30 cellular contexts compared by ENCODE assay signal in the genomic region with DNA sequence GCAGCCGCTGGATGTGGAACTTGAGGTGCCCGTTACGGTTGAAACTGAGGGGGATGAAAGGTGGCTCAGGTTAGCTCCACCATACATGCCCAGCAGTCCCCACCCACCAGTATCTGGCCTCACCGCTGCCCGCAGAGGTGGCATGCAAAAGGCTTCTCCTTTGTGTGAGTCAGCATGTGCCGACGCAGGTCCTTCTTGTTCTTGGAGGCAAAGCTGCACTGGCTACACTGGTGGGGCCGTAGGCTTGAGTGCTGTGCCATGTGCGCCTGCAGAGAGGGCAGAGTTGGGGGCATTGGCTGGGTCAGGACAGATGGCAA. TPM values are rescaled to one million over a fixed set of nuclear protein-coding genes. Genes with fewer than 3 reads are reported as not detected.
A peak's percentile ranks its signal among the peaks of the same experiment; 100 is the strongest.
DNase-seq lines count a peak whose midpoint lies in the region; ATAC-seq and TF ChIP-seq lines count a peak whose summit lies in the region.
"Had no signal": no experiment of that assay in that cellular context is flagged by ENCODE, and none has a peak within 500 bp of the region (broad histone marks: within the 10 kb centered on the region; RNA-seq: fewer than 3 reads in every experiment).

No MANE protein-coding gene starts in this region.

- H3K36me3 Mint-ChIP-seq in MCF 10A (ENCODE audit: insufficient read depth, unreplicated experiment), result peaks cover 79% of the 10 kb centered on the region
- H3K36me3 Mint-ChIP-seq in stimulated activated effector memory CD8-positive, alpha-beta T cell treated with anti-CD3 and anti-CD28 coated beads, Interleukin-12 subunit alpha, Interleukin-12 subunit beta, amount 100 ng/mL, for 72 hours, result peaks cover 100% of the 10 kb centered on the region
- peaks cover 34% of the 10 kb centered on the region for H3K36me3 Mint-ChIP-seq in activated CD4-positive, alpha-beta memory T cell treated with anti-CD3 and anti-CD28 coated beads for 36 hours

- ATAC-seq in PC-3 (no peak), GM21360 (IDR thresholded peaks at IDR 0.05; ENCODE audit: unreplicated experiment) (no peak)
- ATAC-seq in stimulated activated effector memory CD8-positive, alpha-beta T cell treated with anti-CD3 and anti-CD28 coated beads, Interleukin-12 subunit alpha, Interleukin-12 subunit beta, amount 100 ng/mL, for 72 hours, result no peak
- ATAC-seq: activated naive CD4-positive, alpha-beta T cell treated with anti-CD3 and anti-CD28 coated beads, Interleukin-2, amount 50 U/mL, for 72 hours; activated T-helper 17 cell treated with anti-CD3 and anti-CD28 coated beads, Interleukin-2, amount 50 U/mL, for 72 hours; lower lobe of right lung; mucosa of descending colon; natural killer cell treated with Interleukin-12 subunit alpha and Interleukin-12 subunit beta and Interleukin-15 and Interleukin-18, amount 100 ng/mL, for 72 hours; WTC11 had no signal

- H3K27me3 Mint-ChIP-seq in MCF 10A (ENCODE audit: insufficient read depth, unreplicated experiment), result no peaks in the 10 kb centered on the region
- no peaks in the 10 kb centered on the region for H3K27me3 Mint-ChIP-seq in activated CD4-positive, alpha-beta memory T cell treated with anti-CD3 and anti-CD28 coated beads for 36 hours
- H3K27me3 Mint-ChIP-seq: activated T-helper 17 cell treated with anti-CD3 and anti-CD28 coated beads, Interleukin-2, amount 50 U/mL, for 72 hours; natural killer cell treated with Interleukin-12 subunit alpha and Interleukin-12 subunit beta and Interleukin-15 and Interleukin-18, amount 100 ng/mL, for 72 hours; type B pancreatic cell had no signal

- H3F3A ChIP-seq in PC-3 (ENCODE audit: low read length, unreplicated experiment), result no peaks in the 10 kb centered on the region

- no peaks in the 10 kb centered on the region for H3K9me3 Mint-ChIP-seq in MCF 10A (ENCODE audit: unreplicated experiment)
- H3K9me3 Mint-ChIP-seq in stimulated activated effector memory CD8-positive, alpha-beta T cell treated with anti-CD3 and anti-CD28 coated beads, Interleukin-12 subunit alpha, Interleukin-12 subunit beta, amount 100 ng/mL, for 72 hours, result no peaks in the 10 kb centered on the region
- H3K9me3 Mint-ChIP-seq in activated CD4-positive, alpha-beta memory T cell treated with anti-CD3 and anti-CD28 coated beads for 36 hours, result no peaks in the 10 kb centered on the region
- H3K9me3 Mint-ChIP-seq: activated naive CD4-positive, alpha-beta T cell treated with anti-CD3 and anti-CD28 coated beads, Interleukin-2, amount 50 U/mL, for 72 hours; activated T-helper 17 cell treated with anti-CD3 and anti-CD28 coated beads, Interleukin-2, amount 50 U/mL, for 72 hours; natural killer cell treated with Interleukin-12 subunit alpha and Interleukin-12 subunit beta and Interleukin-15 and Interleukin-18, amount 100 ng/mL, for 72 hours; type B pancreatic cell; WTC11 had no signal

- no peak for TF ChIP-seq CTCF in MCF 10A (IDR thresholded peaks at IDR 0.05; ENCODE audit: unreplicated experiment)
- no peak for TF ChIP-seq CTCF in mammary epithelial cell (conservative IDR thresholded peaks at IDR 0.05 in 1 of 2, IDR thresholded peaks at IDR 0.05 in 1 of 2; ENCODE audit: extremely low read depth in 1 of 2, insufficient read depth in 1 of 2, low read depth in 1 of 2, low read length in 2 of 2)
- TF ChIP-seq CTCF in PC-3 (conservative IDR thresholded peaks at IDR 0.05; ENCODE audit: low read depth, low read length), result no peak
- no peak for TF ChIP-seq CTCF in prostate gland (IDR thresholded peaks at IDR 0.05)

- BruUV-seq in MCF 10A (replicated peaks; lab: Mats Ljungman, UMichigan) (TSS peak; percentile 13), mammary epithelial cell (replicated peaks; lab: Mats Ljungman, UMichigan) (no TSS peak), PC-3 (replicated peaks; lab: Mats Ljungman, UMichigan) (TSS peak; percentile 12)

- no peaks in the 10 kb centered on the region for H3K9me2 ChIP-seq in PC-3 (replicated peaks; ENCODE audit: low read length)

- H3K9ac ChIP-seq in mammary epithelial cell (ENCODE audit: insufficient read depth, low read length) (no peak overlapping the region), PC-3 (ENCODE audit: low read length) (no peak overlapping the region)
- H3K9ac ChIP-seq: BLaER1 had no signal

- DNase-seq in MCF 10A (ENCODE audit: unreplicated experiment) (no peak), mammary epithelial cell (no peak), PC-3 (no peak), prostate gland (ENCODE audit: low spot score) (no peak)
- no peak for DNase-seq in stimulated activated effector memory CD8-positive, alpha-beta T cell treated with anti-CD3 and anti-CD28 coated beads, Interleukin-12 subunit alpha, Interleukin-12 subunit beta, amount 100 ng/mL, for 72 hours (ENCODE audit: low spot score in 2 of 2)
- no peak for DNase-seq in activated CD4-positive, alpha-beta memory T cell treated with anti-CD3 and anti-CD28 coated beads for 36 hours
- DNase-seq: activated CD8-positive, alpha-beta memory T cell treated with anti-CD3 and anti-CD28 coated beads, Interleukin-2, amount 50 U/mL, for 4 hours; aorta; DMS79 treated with DMSO at 0.1 percent for 48 hours; Karpas-422; lower lobe of right lung; mucosa of descending colon; MV-4-11; NCI-H146; NCI-H2107; SHP77 treated with DMSO at 0.1 percent for 48 hours; spleen; SW 1271; T1000 had no signal

- H3K27me3 ChIP-seq in mammary epithelial cell (ENCODE audit: insufficient read depth, low read length) (no peaks in the 10 kb centered on the region), PC-3 (ENCODE audit: low read length) (no peaks in the 10 kb centered on the region), prostate gland (replicated peaks; ENCODE audit: insufficient read depth) (no peaks in the 10 kb centered on the region)
- H3K27me3 ChIP-seq: BLaER1, spleen had no signal

- no peaks in the 10 kb centered on the region for H3K79me2 ChIP-seq in mammary epithelial cell (ENCODE audit: insufficient read depth, low read length)
- H3K79me2 ChIP-seq in PC-3 (ENCODE audit: low read length), result no peaks in the 10 kb centered on the region

- H3K4me3 ChIP-seq in mammary epithelial cell (replicated peaks in 1 of 3; ENCODE audit: insufficient read depth in 1 of 3, low read depth in 2 of 3, low read length in 3 of 3), result no peak overlapping the region
- H3K4me3 ChIP-seq in PC-3 (ENCODE audit: low read length), result no peak overlapping the region
- H3K4me3 ChIP-seq in prostate gland, result no peak overlapping the region
- H3K4me3 ChIP-seq: BLaER1, lower lobe of right lung, mucosa of descending colon, spleen had no signal

- H3K4me3 Mint-ChIP-seq in MCF 10A (ENCODE audit: unreplicated experiment), result no peak overlapping the region
- H3K4me3 Mint-ChIP-seq in stimulated activated effector memory CD8-positive, alpha-beta T cell treated with anti-CD3 and anti-CD28 coated beads, Interleukin-12 subunit alpha, Interleukin-12 subunit beta, amount 100 ng/mL, for 72 hours, result no peak overlapping the region
- H3K4me3 Mint-ChIP-seq in activated CD4-positive, alpha-beta memory T cell treated with anti-CD3 and anti-CD28 coated beads for 36 hours, result no peak overlapping the region
- H3K4me3 Mint-ChIP-seq: activated T-helper 17 cell treated with anti-CD3 and anti-CD28 coated beads, Interleukin-2, amount 50 U/mL, for 72 hours; natural killer cell treated with Interleukin-12 subunit alpha and Interleukin-12 subunit beta and Interleukin-15 and Interleukin-18, amount 100 ng/mL, for 72 hours; type B pancreatic cell; WTC11 had no signal

- H3K9me3 ChIP-seq in mammary epithelial cell (replicated peaks; ENCODE audit: insufficient read depth, low read length) (no peaks in the 10 kb centered on the region), PC-3 (ENCODE audit: low read length) (no peaks in the 10 kb centered on the region), prostate gland (no peaks in the 10 kb centered on the region)
- H3K9me3 ChIP-seq: BLaER1, lower lobe of right lung, mucosa of descending colon, spleen had no signal

- TF ChIP-seq POLR2A in prostate gland (IDR thresholded peaks at IDR 0.05), result no peak

- peaks cover 7% of the 10 kb centered on the region for H3K4me1 Mint-ChIP-seq in MCF 10A (ENCODE audit: insufficient read depth, unreplicated experiment)
- peaks cover 48% of the 10 kb centered on the region for H3K4me1 Mint-ChIP-seq in stimulated activated effector memory CD8-positive, alpha-beta T cell treated with anti-CD3 and anti-CD28 coated beads, Interleukin-12 subunit alpha, Interleukin-12 subunit beta, amount 100 ng/mL, for 72 hours
- H3K4me1 Mint-ChIP-seq in activated CD4-positive, alpha-beta memory T cell treated with anti-CD3 and anti-CD28 coated beads for 36 hours (ENCODE audit: low read depth), result peaks cover 11% of the 10 kb centered on the region

- CTCF ChIA-PET in MCF 10A (lab: Yijun Ruan, JAX) (interaction anchor here (0.6 to 8.5 kb wide), 6 partner anchors 11 to 1830 kb away, joined by 3 to 64 read pairs (median 4); partner anchors contain the start of gene PCIF1), mammary epithelial cell (lab: Charles Lee; ENCODE audit: low non-redundant PET) (no interaction called here), PC-3 (lab: Charles Lee) (no interaction called here)
- CTCF ChIA-PET in activated CD4-positive, alpha-beta memory T cell treated with anti-CD3 and anti-CD28 coated beads for 36 hours (lab: Charles Lee), result interaction anchor here (2.8 kb wide), 1 partner anchor 20 kb away, joined by 16 read pairs; no protein-coding TSS in a partner anchor

- POLR2A ChIA-PET in MCF 10A (lab: Yijun Ruan, JAX), result interaction anchor here (1.0 to 3.3 kb wide), 7 partner anchors 9 to 64 kb away, joined by 3 to 19 read pairs (median 4); partner anchors contain the start of genes PCIF1 and ZNF335
- POLR2A ChIA-PET in PC-3 (lab: Charles Lee; ENCODE audit: unreplicated experiment), result no interaction called here
- POLR2A ChIA-PET in activated CD4-positive, alpha-beta memory T cell treated with anti-CD3 and anti-CD28 coated beads for 36 hours (lab: Charles Lee), result interaction anchor here (0.8 to 2.1 kb wide), 3 partner anchors 8 to 13 kb away, joined by 3 to 10 read pairs (median 4); no protein-coding TSS in a partner anchor

- intact Hi-C loops in MCF 10A (cut with micrococcal nuclease), result no loop called here
- intact Hi-C loops in mammary epithelial cell (cut with micrococcal nuclease), result no loop called here
- intact Hi-C loops in PC-3 (cut with micrococcal nuclease), result no loop called here
- intact Hi-C loops in activated CD4-positive, alpha-beta memory T cell treated with anti-CD3 and anti-CD28 coated beads for 36 hours (cut with micrococcal nuclease), result no loop called here
- intact Hi-C loops in prostate gland (cut with DNase I), result no loop called here

- H2AFZ ChIP-seq in mammary epithelial cell (ENCODE audit: low read depth, low read length) (no peak overlapping the region), PC-3 (ENCODE audit: low read length) (no peak overlapping the region)

- H3K4me1 ChIP-seq in mammary epithelial cell (ENCODE audit: insufficient read depth, low read length) (no peaks in the 10 kb centered on the region), PC-3 (ENCODE audit: insufficient read depth, low read length) (no peaks in the 10 kb centered on the region), prostate gland (replicated peaks) (no peaks in the 10 kb centered on the region)

- 45% methylated on average over 8 of the region's 9 CpGs for WGBS in mammary epithelial cell (ENCODE audit: low coverage, missing lambda C conversion rate)
- 81% methylated on average over 9 of the region's 9 CpGs for WGBS in prostate gland

- no peak overlapping the region for H3K27ac ChIP-seq in mammary epithelial cell (ENCODE audit: insufficient read depth, low read depth, low read length)
- H3K27ac ChIP-seq in PC-3 (ENCODE audit: low read length), result no peak overlapping the region
- H3K27ac ChIP-seq in cingulate gyrus (ENCODE audit: low read depth, low read length), result peak overlapping the region; percentile 60
- no peak overlapping the region for H3K27ac ChIP-seq in prostate gland
- H3K27ac ChIP-seq: BLaER1, HL-60, lower lobe of right lung had no signal

- H3K27ac Mint-ChIP-seq in MCF 10A (ENCODE audit: low read depth, unreplicated experiment), result no peak overlapping the region
- peak overlapping the region; percentile 29 for H3K27ac Mint-ChIP-seq in stimulated activated effector memory CD8-positive, alpha-beta T cell treated with anti-CD3 and anti-CD28 coated beads, Interleukin-12 subunit alpha, Interleukin-12 subunit beta, amount 100 ng/mL, for 72 hours
- H3K27ac Mint-ChIP-seq in activated CD4-positive, alpha-beta memory T cell treated with anti-CD3 and anti-CD28 coated beads for 36 hours, result no peak overlapping the region
- H3K27ac Mint-ChIP-seq: type B pancreatic cell, WTC11 had no signal

- H3K4me2 ChIP-seq in mammary epithelial cell (ENCODE audit: insufficient read depth, low read depth, low read length), result no peak overlapping the region
- no peak overlapping the region for H3K4me2 ChIP-seq in PC-3 (ENCODE audit: low read length)
- H3K4me2 ChIP-seq: BLaER1 had no signal

- in situ Hi-C loops in mammary epithelial cell (cut with MboI; ENCODE audit: low sequenced_read_pairs in 2 of 2), result loop anchor here in 1 of 2 donors (10.0 kb wide), 1 partner anchor 135 kb away; the partner anchor contains the start of gene UBE2C

- dilution Hi-C loops in mammary epithelial cell (cut with HindIII; ENCODE audit: low sequenced_read_pairs), result no loop called here

- H3K36me3 ChIP-seq in mammary epithelial cell (ENCODE audit: insufficient read depth, low read length) (peaks cover 26% of the 10 kb centered on the region), PC-3 (ENCODE audit: low read depth, low read length) (peaks cover 51% of the 10 kb centered on the region), prostate gland (peaks cover 2 to 25% of the 10 kb centered on the region in 2 donors)

- H4K20me1 ChIP-seq in mammary epithelial cell (ENCODE audit: insufficient read depth, low read length) (no peaks in the 10 kb centered on the region), PC-3 (ENCODE audit: low read length) (no peaks in the 10 kb centered on the region)

RNA-seq across cellular contexts. Expression of gene PCIF1, which starts 15.8 kb away (rescaled TPM):
- total RNA-seq in MCF 10A (2022) (14.3 and 20.5 TPM in 2 replicates), mammary epithelial cell (10 to 100 TPM; 12.7 to 18.9 TPM), PC-3 (2014; rRNA removed) (18.4 and 20.2 TPM in 2 replicates), prostate gland (10 to 100 TPM; 39.8 to 54.9 TPM)
- 12.7 TPM for polyA plus RNA-seq in mammary epithelial cell
- 17.8 TPM for polyA minus RNA-seq in mammary epithelial cell
- 10 to 100 TPM; 29.9 to 33.0 TPM for total RNA-seq in activated CD4-positive, alpha-beta memory T cell treated with anti-CD3 and anti-CD28 coated beads for 36 hours

RNA-seq across cellular contexts. Expression of gene ZNF335, which starts 21.7 kb away (rescaled TPM):
- total RNA-seq in MCF 10A (2022), result 24.2 and 26.9 TPM in 2 replicates
- 10 to 100 TPM; 13.8 to 21.7 TPM for total RNA-seq in mammary epithelial cell
- polyA plus RNA-seq in mammary epithelial cell, result 10.5 TPM
- 32.9 TPM for polyA minus RNA-seq in mammary epithelial cell
- 32.2 and 36.9 TPM in 2 replicates for total RNA-seq in PC-3 (2014; rRNA removed)
- total RNA-seq in activated CD4-positive, alpha-beta memory T cell treated with anti-CD3 and anti-CD28 coated beads for 36 hours, result 10 to 100 TPM; 24.1 to 26.0 TPM
- total RNA-seq in prostate gland, result 10 to 100 TPM; 21.4 to 43.4 TPM

RNA-seq across cellular contexts. Expression of gene PLTP, which starts 38.3 kb away (rescaled TPM):
- total RNA-seq in MCF 10A (2022), result 0.20 and 0.37 TPM in 2 replicates
- total RNA-seq in mammary epithelial cell, result 10 to 100 TPM in 1 of 2 donors, 1 to 10 TPM in 1; 7.2 to 17.7 TPM
- polyA plus RNA-seq in mammary epithelial cell, result 6.7 TPM
- polyA minus RNA-seq in mammary epithelial cell, result 1.4 TPM
- total RNA-seq in PC-3 (2014; rRNA removed), result 56.6 and 61.5 TPM in 2 replicates
- 1 to 10 TPM; 9.4 to 9.5 TPM for total RNA-seq in activated CD4-positive, alpha-beta memory T cell treated with anti-CD3 and anti-CD28 coated beads for 36 hours
- total RNA-seq in prostate gland, result 100 to 1,000 TPM in 1 of 2 donors, 10 to 100 TPM in 1; 29.4 to 101 TPM

RNA-seq across cellular contexts. Expression of gene MMP9, which starts 58.4 kb away (rescaled TPM):
- 0.12 TPM in 1 of 2 replicates, not detected in the other for total RNA-seq in MCF 10A (2022)
- total RNA-seq in mammary epithelial cell, result 1 to 10 TPM in 1 of 2 donors, not detected in 1; 4.3 TPM
- polyA plus RNA-seq in mammary epithelial cell, result 1.1 TPM
- not detected for polyA minus RNA-seq in mammary epithelial cell
- total RNA-seq in PC-3 (2014; rRNA removed), result 0.77 and 1.0 TPM in 2 replicates
- total RNA-seq in activated CD4-positive, alpha-beta memory T cell treated with anti-CD3 and anti-CD28 coated beads for 36 hours, result under 1 TPM; 0.10 to 0.12 TPM
- total RNA-seq in prostate gland, result 1 to 10 TPM in 1 of 2 donors, under 1 TPM in 1; 0.59 to 1.4 TPM
- total RNA-seq: activated T-helper 17 cell treated with anti-CD3 and anti-CD28 coated beads, Interleukin-2, amount 50 U/mL, for 72 hours; NCI-H460; osteocyte had no signal

RNA-seq across cellular contexts. Expression of gene CTSA, which starts 59.2 kb away (rescaled TPM):
- 25.3 and 39.1 TPM in 2 replicates for total RNA-seq in MCF 10A (2022)
- total RNA-seq in mammary epithelial cell, result 10 to 100 TPM; 32.5 to 68.8 TPM
- polyA plus RNA-seq in mammary epithelial cell, result 96.7 TPM
- polyA minus RNA-seq in mammary epithelial cell, result 96.8 TPM
- total RNA-seq in PC-3 (2014; rRNA removed), result 98.0 and 129 TPM in 2 replicates
- 10 to 100 TPM; 49.8 to 54.8 TPM for total RNA-seq in activated CD4-positive, alpha-beta memory T cell treated with anti-CD3 and anti-CD28 coated beads for 36 hours
- 100 to 1,000 TPM in 1 of 2 donors, 10 to 100 TPM in 1; 37.9 to 215 TPM for total RNA-seq in prostate gland

Comparison
In these comparisons a context has a peak if more than half of its experiments do, and no peak if none do; other contexts are left out.
1. CTCF ChIA-PET loops: an anchor here in MCF 10A (0.6 to 8.5 kb wide) and activated CD4-positive, alpha-beta memory T cell treated with anti-CD3 and anti-CD28 coated beads for 36 hours (2.8 kb wide); none called in mammary epithelial cell and PC-3.